29 cellular contexts compared by ENCODE assay signal in genomic region chr1:6084781-6085495, GRCh38.
"Had no signal": no experiment of that assay in that cellular context is flagged by ENCODE, and none has a peak within 500 bp of the region (broad histone marks: within the 10 kb centered on the region; RNA-seq: fewer than 3 reads in every experiment).

No MANE protein-coding gene starts in this region.

- H3K27ac ChIP-seq: coronary artery, gastrocnemius medialis, parathyroid adenoma, psoas muscle, right atrium auricular region, thoracic aorta, WERI-Rb-1 had no signal

- H3K4me1 ChIP-seq: gastrocnemius medialis, parathyroid adenoma, psoas muscle had no signal

- H3K9me3 ChIP-seq: gastrocnemius medialis, psoas muscle, right atrium auricular region, thoracic aorta had no signal

- H2AFZ ChIP-seq: parathyroid adenoma had no signal

- DNase-seq: activated CD4-positive, alpha-beta T cell treated with anti-CD3 and anti-CD28 coated beads for 48 hours; activated CD4-positive, alpha-beta T cell treated with anti-CD3 and anti-CD28 coated beads, Interleukin-2, amount 50 U/mL, for 48 hours; activated gamma-delta T cell treated with Interleukin-2 at 50 U/mL for 16 hours; activated T-cell treated with anti-CD3 and anti-CD28 coated beads, Interleukin-2, amount 50 U/mL, for 4 hours; cerebellar nuclear complex; effector memory CD8-positive, alpha-beta T cell; erythroblast; gastrocnemius medialis; left cardiac atrium; left ventricle myocardium superior; naive B cell; nephron progenitor cell; occipital lobe; psoas muscle; stimulated activated CD4-positive, alpha-beta T cell treated with anti-CD3 and anti-CD28 coated beads, Interleukin-15, amount 100 ng/mL, for 24 hours; stimulated activated CD4-positive, alpha-beta T cell treated with anti-CD3 and anti-CD28 coated beads, Interleukin-2, amount 100 ng/mL, for 24 hours; stimulated activated naive CD8-positive, alpha-beta T cell treated with anti-CD3 and anti-CD28 coated beads, Interleukin-15, Interleukin-2, amounts not matched to agents 100 U/mL and 50 U/mL, for 24 hours; T-helper 17 cell; T1000; trophoblast cell; WERI-Rb-1 had no signal

- ATAC-seq: activated CD4-positive, CD25-positive, alpha-beta regulatory T cell treated with anti-CD3 and anti-CD28 coated beads, Interleukin-2, amount 50 U/mL, for 24 hours; activated naive CD4-positive, alpha-beta T cell treated with anti-CD3 and anti-CD28 coated beads, Interleukin-2, amount 50 U/mL, for 72 hours; activated T-cell treated with anti-CD3 and anti-CD28 coated beads, Interleukin-2, amount 50 U/mL, for 4 hours; activated T-helper 17 cell treated with anti-CD3 and anti-CD28 coated beads, Interleukin-2, amount 50 U/mL, for 72 hours; effector memory CD8-positive, alpha-beta T cell; gastrocnemius medialis; left cardiac atrium; left ventricle myocardium superior; psoas muscle; stimulated activated naive CD8-positive, alpha-beta T cell treated with anti-CD3 and anti-CD28 coated beads, Interleukin-15, Interleukin-2, amounts not matched to agents 100 U/mL and 50 U/mL, for 24 hours; T-helper 17 cell had no signal

- H3K36me3 Mint-ChIP-seq: mesothelial cell of epicardium had no signal

- H3K9me3 Mint-ChIP-seq: activated naive CD4-positive, alpha-beta T cell treated with anti-CD3 and anti-CD28 coated beads, Interleukin-2, amount 50 U/mL, for 72 hours; activated T-cell treated with anti-CD3 and anti-CD28 coated beads, Interleukin-2, amount 50 U/mL, for 4 hours; activated T-helper 17 cell treated with anti-CD3 and anti-CD28 coated beads, Interleukin-2, amount 50 U/mL, for 72 hours; effector memory CD8-positive, alpha-beta T cell; mesothelial cell of epicardium; naive B cell; nephron progenitor cell had no signal

- H3K4me3 Mint-ChIP-seq: activated T-cell treated with anti-CD3 and anti-CD28 coated beads, Interleukin-2, amount 50 U/mL, for 4 hours; activated T-helper 17 cell treated with anti-CD3 and anti-CD28 coated beads, Interleukin-2, amount 50 U/mL, for 72 hours; effector memory CD8-positive, alpha-beta T cell; mesothelial cell of epicardium; nephron progenitor cell; T-helper 17 cell had no signal

- H3K9ac ChIP-seq: parathyroid adenoma had no signal

- H3K4me3 ChIP-seq: coronary artery, gastrocnemius medialis, psoas muscle, right atrium auricular region, thoracic aorta had no signal

- H3K4me1 Mint-ChIP-seq: mesothelial cell of epicardium, T-helper 17 cell had no signal

- H3K79me2 ChIP-seq: parathyroid adenoma had no signal

- H3K27ac Mint-ChIP-seq: activated naive CD4-positive, alpha-beta T cell treated with anti-CD3 and anti-CD28 coated beads, Interleukin-2, amount 50 U/mL, for 72 hours; activated T-helper 17 cell treated with anti-CD3 and anti-CD28 coated beads, Interleukin-2, amount 50 U/mL, for 72 hours; mesothelial cell of epicardium; naive B cell; nephron progenitor cell; T-helper 17 cell had no signal

- H3K27me3 ChIP-seq: right atrium auricular region had no signal

- H3K36me3 ChIP-seq: gastrocnemius medialis, right atrium auricular region, thoracic aorta, WERI-Rb-1 had no signal

- H3K27me3 Mint-ChIP-seq: activated T-helper 17 cell treated with anti-CD3 and anti-CD28 coated beads, Interleukin-2, amount 50 U/mL, for 72 hours; effector memory CD8-positive, alpha-beta T cell; naive B cell; T-helper 17 cell had no signal
